Comparison of ENCODE assay signal across 9 cellular contexts in genomic region chr11:13956988-13957387, GRCh38. TPM values are rescaled to one million over a fixed set of nuclear protein-coding genes. Genes with fewer than 3 reads are reported as not detected.
"Had no signal": no experiment of that assay in that cellular context is flagged by ENCODE, and none has a peak within 500 bp of the region (broad histone marks: within the 10 kb centered on the region; RNA-seq: fewer than 3 reads in every experiment).

No MANE protein-coding gene starts in this region.

- ATAC-seq: GM12878 had no signal

- DNase-seq: GDM1, GF-D8 had no signal

- FAIRE-seq: G401.6, GM12878, GM12891, GM12892, GM18507, GM19239 had no signal

- H3K4me3 ChIP-seq: GM12878 had no signal

RNA-seq across cellular contexts. Expression of gene SPON1, which starts 5.5 kb away (rescaled TPM):
- total RNA-seq: G401 had no signal
